Comparison of ENCODE assay signal across 27 cellular contexts in genomic region chr11:88178211-88178610, GRCh38. TPM values are rescaled to one million over a fixed set of nuclear protein-coding genes. Genes with fewer than 3 reads are reported as not detected.
A peak's percentile ranks its signal among the peaks of the same experiment; 100 is the strongest.
DNase-seq lines count a peak whose midpoint lies in the region; ATAC-seq, FAIRE-seq and TF ChIP-seq lines count a peak whose summit lies in the region.
"Had no signal": no experiment of that assay in that cellular context is flagged by ENCODE, and none has a peak within 500 bp of the region (broad histone marks: within the 10 kb centered on the region; RNA-seq: fewer than 3 reads in every experiment).

No MANE protein-coding gene starts in this region.

- TF ChIP-seq CTCF in astrocyte of the spinal cord (IDR thresholded peaks at IDR 0.05; ENCODE audit: low read depth, low read length) (no peak), fibroblast of villous mesenchyme (IDR thresholded peaks at IDR 0.05; ENCODE audit: insufficient read depth, low read depth, low read length) (no peak), CD14-positive monocyte (IDR thresholded peaks at IDR 0.05) (no peak), HepG2 (CRISPR knock-in tag; IDR thresholded peaks at IDR 0.05) (no peak)

- H3K4me2 ChIP-seq in HepG2 (ENCODE audit: low read depth, low read length), result no peak overlapping the region
- H3K4me2 ChIP-seq: PC-9 had no signal

- H3K36me3 ChIP-seq in subcutaneous abdominal adipose tissue (ENCODE audit: control insufficient read depth in 5 of 5, insufficient read depth in 5 of 5, low read length in 5 of 5) (no peaks in the 10 kb centered on the region), HepG2 (replicated peaks in 1 of 2; ENCODE audit: control insufficient read depth in 1 of 2, insufficient read depth in 2 of 2, low read length in 2 of 2) (no peaks in the 10 kb centered on the region)
- H3K36me3 ChIP-seq: ascending aorta, SJSA1, transverse colon had no signal

- no peak for TF ChIP-seq POLR2A in HepG2 (IDR thresholded peaks at IDR 0.05; ENCODE audit: insufficient read depth in 1 of 2, low read depth in 2 of 2, low read length in 2 of 2)

- no peaks in the 10 kb centered on the region for H4K20me1 ChIP-seq in HepG2 (ENCODE audit: insufficient read depth, low read length)

- no peak for DNase-seq in activated T-cell treated with anti-CD3 and anti-CD28 coated beads, Interleukin-2, amount 50 U/mL, for 72 hours
- no peak for DNase-seq in activated T-cell treated with anti-CD3 and anti-CD28 coated beads, Interleukin-2, amount 50 U/mL, for 4 hours
- DNase-seq in astrocyte of the spinal cord (ENCODE audit: low read depth, low spot score) (peak; percentile 57), fibroblast of villous mesenchyme (ENCODE audit: low read depth) (peak; percentile 37), CD14-positive monocyte (ENCODE audit: low spot score) (no peak), HepG2 (ENCODE audit: low spot score) (no peak)
- DNase-seq in activated naive CD4-positive, alpha-beta T cell treated with anti-CD3 and anti-CD28 coated beads, Interleukin-2, amount 10 ng/mL, durations not matched to agents 7 days and 5 days, result no peak
- DNase-seq: activated B cell treated with CpG ODN at 0.5 μM for 24 hours, activated gamma-delta T cell treated with Interleukin-2 at 50 U/mL for 16 hours, C1 segment of cervical spinal cord, DMS 273 treated with DMSO at 0.1 percent for 48 hours, erythroblast, GF-D8, Karpas-422, kidney, mesendoderm, NCI-H1105, NCI-H2107, NCI-H748 treated with DMSO at 0.1 percent for 48 hours, nephron progenitor cell, PC-9, transverse colon had no signal

- CTCF ChIA-PET in HepG2 (lab: Yijun Ruan, JAX; ENCODE audit: low intra/inter-chr PET ratio, low total read pairs), result no interaction called here
- CTCF ChIA-PET in activated naive CD4-positive, alpha-beta T cell treated with anti-CD3 and anti-CD28 coated beads, Interleukin-2, amount 10 ng/mL, durations not matched to agents 7 days and 5 days (lab: Charles Lee), result no interaction called here

- H3K27me3 ChIP-seq in subcutaneous abdominal adipose tissue (ENCODE audit: control insufficient read depth in 5 of 5, insufficient read depth in 4 of 5, low read length in 5 of 5), result no peaks in the 10 kb centered on the region
- H3K27me3 ChIP-seq in HepG2 (ENCODE audit: control insufficient read depth in 1 of 2, insufficient read depth in 2 of 2, low read length in 2 of 2), result no peaks in the 10 kb centered on the region
- H3K27me3 ChIP-seq: ascending aorta, SJSA1, transverse colon had no signal

- ATAC-seq in activated T-cell treated with anti-CD3 and anti-CD28 coated beads, Interleukin-2, amount 50 U/mL, for 72 hours (replicated peaks in 1 of 2), result no peak
- ATAC-seq in activated T-cell treated with anti-CD3 and anti-CD28 coated beads, Interleukin-2, amount 50 U/mL, for 4 hours, result no peak
- no peak for ATAC-seq in HepG2

- H3K27me3 Mint-ChIP-seq in activated T-cell treated with anti-CD3 and anti-CD28 coated beads, Interleukin-2, amount 50 U/mL, for 72 hours (ENCODE audit: low read depth), result peaks cover 31% of the 10 kb centered on the region
- peaks cover 10% of the 10 kb centered on the region for H3K27me3 Mint-ChIP-seq in activated T-cell treated with anti-CD3 and anti-CD28 coated beads, Interleukin-2, amount 50 U/mL, for 4 hours (ENCODE audit: low read depth)
- peaks cover 3 to 11% (median 8%) of the 10 kb centered on the region in 3 donors for H3K27me3 Mint-ChIP-seq in CD14-positive monocyte (ENCODE audit: low read depth in 3 of 3)
- peaks cover 18% of the 10 kb centered on the region for H3K27me3 Mint-ChIP-seq in activated naive CD4-positive, alpha-beta T cell treated with anti-CD3 and anti-CD28 coated beads, Interleukin-2, amount 10 ng/mL, durations not matched to agents 7 days and 5 days

- H3K9ac ChIP-seq in subcutaneous abdominal adipose tissue (ENCODE audit: low read length in 5 of 5) (no peak overlapping the region), HepG2 (ENCODE audit: insufficient read depth, low read depth, low read length) (no peak overlapping the region)

- no peak for TF ChIP-seq EP300 in HepG2 (IDR thresholded peaks at IDR 0.05; ENCODE audit: low read depth in 2 of 2, low read length in 2 of 2)
- TF ChIP-seq EP300 in HepG2 (CRISPR knock-in tag; IDR thresholded peaks at IDR 0.05; ENCODE audit: borderline replicate concordance), result no peak

- FAIRE-seq in HepG2 (lab: Jason Lieb, UNC), result no peak
- FAIRE-seq: kidney had no signal

- H3K36me3 Mint-ChIP-seq in activated T-cell treated with anti-CD3 and anti-CD28 coated beads, Interleukin-2, amount 50 U/mL, for 72 hours (ENCODE audit: insufficient read depth in 2 of 2), result no peaks in the 10 kb centered on the region
- no peaks in the 10 kb centered on the region for H3K36me3 Mint-ChIP-seq in activated T-cell treated with anti-CD3 and anti-CD28 coated beads, Interleukin-2, amount 50 U/mL, for 4 hours (ENCODE audit: insufficient read depth)
- no peaks in the 10 kb centered on the region for H3K36me3 Mint-ChIP-seq in CD14-positive monocyte
- no peaks in the 10 kb centered on the region for H3K36me3 Mint-ChIP-seq in activated naive CD4-positive, alpha-beta T cell treated with anti-CD3 and anti-CD28 coated beads, Interleukin-2, amount 10 ng/mL, durations not matched to agents 7 days and 5 days

- BruUV-seq in HepG2 (replicated peaks; lab: Mats Ljungman, UMichigan), result no TSS peak

- in situ Hi-C loops in astrocyte of the spinal cord (cut with HindIII; ENCODE audit: low sequenced_read_pairs), result no loop called here
- in situ Hi-C loops in HepG2 (cut with HindIII; ENCODE audit: extremely low pct_ligation_motif_present, low pct_unique_long_range_greater_than_20kb), result no loop called here

- TF ChIP-seq RAD21 in HepG2 (CRISPR knock-in tag; IDR thresholded peaks at IDR 0.05), result no peak

- H3K9me3 Mint-ChIP-seq in activated T-cell treated with anti-CD3 and anti-CD28 coated beads, Interleukin-2, amount 50 U/mL, for 72 hours, result no peaks in the 10 kb centered on the region
- no peaks in the 10 kb centered on the region for H3K9me3 Mint-ChIP-seq in activated T-cell treated with anti-CD3 and anti-CD28 coated beads, Interleukin-2, amount 50 U/mL, for 4 hours
- no peaks in the 10 kb centered on the region for H3K9me3 Mint-ChIP-seq in CD14-positive monocyte
- no peaks in the 10 kb centered on the region for H3K9me3 Mint-ChIP-seq in activated naive CD4-positive, alpha-beta T cell treated with anti-CD3 and anti-CD28 coated beads, Interleukin-2, amount 10 ng/mL, durations not matched to agents 7 days and 5 days
- H3K9me3 Mint-ChIP-seq: activated B cell treated with CpG ODN at 0.5 μM for 24 hours, nephron progenitor cell had no signal

- no peaks in the 10 kb centered on the region for H3K79me2 ChIP-seq in HepG2 (ENCODE audit: insufficient read depth, low read length)

- no peak overlapping the region for H3K27ac Mint-ChIP-seq in activated T-cell treated with anti-CD3 and anti-CD28 coated beads, Interleukin-2, amount 50 U/mL, for 72 hours
- no peak overlapping the region for H3K27ac Mint-ChIP-seq in CD14-positive monocyte
- H3K27ac Mint-ChIP-seq in activated naive CD4-positive, alpha-beta T cell treated with anti-CD3 and anti-CD28 coated beads, Interleukin-2, amount 10 ng/mL, durations not matched to agents 7 days and 5 days, result no peak overlapping the region
- H3K27ac Mint-ChIP-seq: activated B cell treated with CpG ODN at 0.5 μM for 24 hours, nephron progenitor cell, progenitor cell of endocrine pancreas had no signal

- H3K4me1 ChIP-seq in subcutaneous abdominal adipose tissue (ENCODE audit: control insufficient read depth in 5 of 5, insufficient read depth in 5 of 5, low read length in 5 of 5) (peaks cover 6 to 41% (median 28%) of the 10 kb centered on the region in 5 donors), HepG2 (ENCODE audit: insufficient read depth, low read length) (no peaks in the 10 kb centered on the region)
- H3K4me1 ChIP-seq: SJSA1 had no signal

- POLR2A ChIA-PET in HepG2 (lab: Yijun Ruan, JAX), result no interaction called here

- H3K4me3 ChIP-seq in astrocyte of the spinal cord (ENCODE audit: low read depth, low read length) (no peak overlapping the region), fibroblast of villous mesenchyme (ENCODE audit: low read depth, low read length) (no peak overlapping the region), subcutaneous abdominal adipose tissue (ENCODE audit: low read depth in 1 of 5, low read length in 5 of 5) (no peak overlapping the region), HepG2 (replicated peaks in 1 of 3; ENCODE audit: insufficient read depth in 1 of 3, low read depth in 2 of 3, low read length in 3 of 3) (no peak overlapping the region)
- H3K4me3 ChIP-seq: ascending aorta, PC-9, SJSA1, transverse colon had no signal

- H3K9me3 ChIP-seq in subcutaneous abdominal adipose tissue (ENCODE audit: control insufficient read depth in 5 of 5, low read length in 5 of 5) (no peaks in the 10 kb centered on the region), HepG2 (ENCODE audit: low read length) (no peaks in the 10 kb centered on the region)
- H3K9me3 ChIP-seq: ascending aorta, SJSA1, transverse colon had no signal

- peaks cover 69% of the 10 kb centered on the region for H3K4me1 Mint-ChIP-seq in activated T-cell treated with anti-CD3 and anti-CD28 coated beads, Interleukin-2, amount 50 U/mL, for 72 hours (ENCODE audit: low read depth)
- peaks cover 19% of the 10 kb centered on the region for H3K4me1 Mint-ChIP-seq in activated T-cell treated with anti-CD3 and anti-CD28 coated beads, Interleukin-2, amount 50 U/mL, for 4 hours (ENCODE audit: low read depth)
- H3K4me1 Mint-ChIP-seq in CD14-positive monocyte, result peaks cover 17% of the 10 kb centered on the region
- H3K4me1 Mint-ChIP-seq in activated naive CD4-positive, alpha-beta T cell treated with anti-CD3 and anti-CD28 coated beads, Interleukin-2, amount 10 ng/mL, durations not matched to agents 7 days and 5 days, result peaks cover 22% of the 10 kb centered on the region

- H3K4me3 Mint-ChIP-seq in activated T-cell treated with anti-CD3 and anti-CD28 coated beads, Interleukin-2, amount 50 U/mL, for 72 hours, result peak overlapping the region; percentile 0 to 77
- no peak overlapping the region for H3K4me3 Mint-ChIP-seq in activated T-cell treated with anti-CD3 and anti-CD28 coated beads, Interleukin-2, amount 50 U/mL, for 4 hours
- no peak overlapping the region for H3K4me3 Mint-ChIP-seq in CD14-positive monocyte
- no peak overlapping the region for H3K4me3 Mint-ChIP-seq in activated naive CD4-positive, alpha-beta T cell treated with anti-CD3 and anti-CD28 coated beads, Interleukin-2, amount 10 ng/mL, durations not matched to agents 7 days and 5 days
- H3K4me3 Mint-ChIP-seq: activated B cell treated with CpG ODN at 0.5 μM for 24 hours, nephron progenitor cell had no signal

- intact Hi-C loops in CD14-positive monocyte (cut with micrococcal nuclease) (no loop called here), HepG2 (cut with micrococcal nuclease; ENCODE audit: unreplicated experiment) (no loop called here)

- 0% methylated on average over 3 of the region's 4 CpGs for WGBS in HepG2 (ENCODE audit: low lambda C conversion rate)

- no peak overlapping the region for H2AFZ ChIP-seq in HepG2 (ENCODE audit: low read length)
- H2AFZ ChIP-seq: PC-9 had no signal

- peak overlapping the region; percentile 31 for H3K27ac ChIP-seq in subcutaneous abdominal adipose tissue (ENCODE audit: low read depth, low read length)
- no peak overlapping the region for H3K27ac ChIP-seq in HepG2 (ENCODE audit: extremely low read length, insufficient read depth, low read length)
- H3K27ac ChIP-seq: ascending aorta, PC-9, SJSA1, transverse colon had no signal

RNA-seq across cellular contexts. Expression of gene RAB38, which starts 3.0 kb away (rescaled TPM):
- 10 to 100 TPM in 1 of 2 donors, 1 to 10 TPM in 1; 6.3 to 13.8 TPM for total RNA-seq in activated T-cell treated with anti-CD3 and anti-CD28 coated beads, Interleukin-2, amount 50 U/mL, for 72 hours
- total RNA-seq in activated T-cell treated with anti-CD3 and anti-CD28 coated beads, Interleukin-2, amount 50 U/mL, for 4 hours, result 1 to 10 TPM in 2 of 3 donors, under 1 TPM in 1; 0.92 to 2.8 (median 1.9) TPM
- 0.64 and 3.5 TPM in 2 replicates for total RNA-seq in fibroblast of villous mesenchyme
- 1 to 10 TPM in 1 of 2 donors, under 1 TPM in 1; 0.25 to 1.3 TPM for polyA plus RNA-seq in CD14-positive monocyte
- total RNA-seq in HepG2 (2016; rRNA removed; fragmentation: Illumina TruSeq; extraction: Trizol), result 0.13 TPM in 1 of 2 replicates, not detected in the other
- total RNA-seq in HepG2 (2016; cell fraction: cytosol; rRNA removed; fragmentation: Illumina TruSeq; extraction: Trizol; ENCODE audit: low read depth), result not detected in 2 replicates
- total RNA-seq in HepG2 (2016; cell fraction: insoluble cytoplasmic fraction; rRNA removed; fragmentation: Illumina TruSeq; extraction: Trizol), result 0.15 and 0.16 TPM in 2 replicates
- 0.17 TPM in 1 of 2 replicates, not detected in the other for total RNA-seq in HepG2 (2016; cell fraction: membrane; rRNA removed; fragmentation: Illumina TruSeq; extraction: Trizol)
- total RNA-seq in HepG2 (2016; cell fraction: nucleus; rRNA removed; fragmentation: Illumina TruSeq; extraction: Trizol), result not detected in 2 replicates
- 0.22 and 0.30 TPM in 2 replicates for polyA plus RNA-seq in HepG2 (2011; rRNA removed)
- 0.06 and 0.07 TPM in 2 replicates for polyA plus RNA-seq in HepG2 (2011; cell fraction: cytosol; rRNA removed)
- polyA plus RNA-seq in HepG2 (2011; cell fraction: nucleus; rRNA removed), result 0.28 TPM in 1 of 2 replicates, not detected in the other
- polyA plus RNA-seq in HepG2 (2012), result not detected in 2 replicates
- not detected in 2 replicates for polyA plus RNA-seq in HepG2 (2016; cell fraction: cytosol; fragmentation: Illumina TruSeq; extraction: Trizol; ENCODE audit: low read depth)
- polyA plus RNA-seq in HepG2 (2016; cell fraction: insoluble cytoplasmic fraction; fragmentation: Illumina TruSeq; extraction: Trizol; ENCODE audit: low read depth), result not detected in 2 replicates
- not detected in 2 replicates for polyA plus RNA-seq in HepG2 (2016; cell fraction: membrane; fragmentation: Illumina TruSeq; extraction: Trizol; ENCODE audit: low read depth)
- 0.36 TPM in 1 of 2 replicates, not detected in the other for polyA plus RNA-seq in HepG2 (2016; cell fraction: nucleus; fragmentation: Illumina TruSeq; extraction: Trizol; ENCODE audit: insufficient read depth, low read depth)
- polyA minus RNA-seq in HepG2 (2011; rRNA and poly(A)+ RNA removed; ENCODE audit: low replicate concordance), result not detected in 2 replicates
- polyA minus RNA-seq in HepG2 (2011; cell fraction: cytosol; rRNA and poly(A)+ RNA removed), result not detected in 2 replicates
- not detected in 2 replicates for polyA minus RNA-seq in HepG2 (2011; cell fraction: nucleus; rRNA and poly(A)+ RNA removed)
- total RNA-seq: A172, ascending aorta, SJSA1 had no signal

Comparison
In these comparisons a context has a peak if more than half of its experiments do, and no peak if none do; other contexts are left out.
1. H3K4me3 Mint-ChIP-seq: peak in activated T-cell treated with anti-CD3 and anti-CD28 coated beads, Interleukin-2, amount 50 U/mL, for 72 hours (2 of 2); none in activated T-cell treated with anti-CD3 and anti-CD28 coated beads, Interleukin-2, amount 50 U/mL, for 4 hours (single experiment), CD14-positive monocyte (0 of 2) and activated naive CD4-positive, alpha-beta T cell treated with anti-CD3 and anti-CD28 coated beads, Interleukin-2, amount 10 ng/mL, durations not matched to agents 7 days and 5 days (single experiment).
2. DNase-seq: peak in astrocyte of the spinal cord (single experiment) and fibroblast of villous mesenchyme (single experiment); none in activated T-cell treated with anti-CD3 and anti-CD28 coated beads, Interleukin-2, amount 50 U/mL, for 72 hours (0 of 2), activated T-cell treated with anti-CD3 and anti-CD28 coated beads, Interleukin-2, amount 50 U/mL, for 4 hours (single experiment), CD14-positive monocyte (single experiment), HepG2 (single experiment) and activated naive CD4-positive, alpha-beta T cell treated with anti-CD3 and anti-CD28 coated beads, Interleukin-2, amount 10 ng/mL, durations not matched to agents 7 days and 5 days (single experiment).